15 cellular contexts compared by ENCODE assay signal in genomic region chr6:28682542-28682941, GRCh38.
"Had no signal": no experiment of that assay in that cellular context is flagged by ENCODE, and none has a peak within 500 bp of the region (broad histone marks: within the 10 kb centered on the region; RNA-seq: fewer than 3 reads in every experiment).

No MANE protein-coding gene starts in this region.

- H2AFZ ChIP-seq: parathyroid adenoma had no signal

- FAIRE-seq: astrocyte, bronchial epithelial cell, keratinocyte, urothelium cell line had no signal

- H3K9me3 Mint-ChIP-seq: activated naive CD4-positive, alpha-beta T cell treated with anti-CD3 and anti-CD28 coated beads for 36 hours; activated naive CD8-positive, alpha-beta T cell treated with anti-CD3 and anti-CD28 coated beads, Interleukin-2, amount 50 U/mL, for 24 hours; naive thymus-derived CD4-positive, alpha-beta T cell had no signal

- H3K27ac ChIP-seq: parathyroid adenoma, tibial artery had no signal

- H3K9ac ChIP-seq: parathyroid adenoma had no signal

- H3K36me3 Mint-ChIP-seq: naive thymus-derived CD4-positive, alpha-beta T cell had no signal

- DNase-seq: activated CD4-positive, alpha-beta T cell treated with anti-CD3 and anti-CD28 coated beads, Interleukin-2, amount 50 U/mL, for 4 hours; activated CD4-positive, CD25-positive, alpha-beta regulatory T cell treated with anti-CD3 and anti-CD28 coated beads, Interleukin-2, amount 50 U/mL, for 72 hours; activated naive CD4-positive, alpha-beta T cell treated with anti-CD3 and anti-CD28 coated beads for 36 hours; activated naive CD8-positive, alpha-beta T cell treated with anti-CD3 and anti-CD28 coated beads, Interleukin-2, amount 50 U/mL, for 24 hours; activated T-cell treated with anti-CD3 and anti-CD28 coated beads for 4 hours; naive thymus-derived CD4-positive, alpha-beta T cell; stimulated activated CD4-positive, alpha-beta T cell treated with anti-CD3 and anti-CD28 coated beads, Interleukin-2, amount 100 ng/mL, for 48 hours; stimulated activated naive CD4-positive, alpha-beta T cell; tibial artery had no signal

- H3K27ac Mint-ChIP-seq: activated naive CD4-positive, alpha-beta T cell treated with anti-CD3 and anti-CD28 coated beads for 36 hours; activated naive CD8-positive, alpha-beta T cell treated with anti-CD3 and anti-CD28 coated beads, Interleukin-2, amount 50 U/mL, for 24 hours; naive thymus-derived CD4-positive, alpha-beta T cell had no signal

- H3K9me3 ChIP-seq: tibial artery had no signal

- ATAC-seq: activated naive CD8-positive, alpha-beta T cell treated with anti-CD3 and anti-CD28 coated beads, Interleukin-2, amount 50 U/mL, for 24 hours; left lobe of liver; naive thymus-derived CD4-positive, alpha-beta T cell had no signal

- H3K4me3 ChIP-seq: tibial artery had no signal

- H3K4me3 Mint-ChIP-seq: activated naive CD4-positive, alpha-beta T cell treated with anti-CD3 and anti-CD28 coated beads for 36 hours; activated naive CD8-positive, alpha-beta T cell treated with anti-CD3 and anti-CD28 coated beads, Interleukin-2, amount 50 U/mL, for 24 hours; naive thymus-derived CD4-positive, alpha-beta T cell had no signal

- H3K36me3 ChIP-seq: tibial artery had no signal

- H3K79me2 ChIP-seq: parathyroid adenoma had no signal

- H3K4me1 ChIP-seq: parathyroid adenoma, tibial artery had no signal
